18 cellular contexts compared by ENCODE assay signal in the genomic region with DNA sequence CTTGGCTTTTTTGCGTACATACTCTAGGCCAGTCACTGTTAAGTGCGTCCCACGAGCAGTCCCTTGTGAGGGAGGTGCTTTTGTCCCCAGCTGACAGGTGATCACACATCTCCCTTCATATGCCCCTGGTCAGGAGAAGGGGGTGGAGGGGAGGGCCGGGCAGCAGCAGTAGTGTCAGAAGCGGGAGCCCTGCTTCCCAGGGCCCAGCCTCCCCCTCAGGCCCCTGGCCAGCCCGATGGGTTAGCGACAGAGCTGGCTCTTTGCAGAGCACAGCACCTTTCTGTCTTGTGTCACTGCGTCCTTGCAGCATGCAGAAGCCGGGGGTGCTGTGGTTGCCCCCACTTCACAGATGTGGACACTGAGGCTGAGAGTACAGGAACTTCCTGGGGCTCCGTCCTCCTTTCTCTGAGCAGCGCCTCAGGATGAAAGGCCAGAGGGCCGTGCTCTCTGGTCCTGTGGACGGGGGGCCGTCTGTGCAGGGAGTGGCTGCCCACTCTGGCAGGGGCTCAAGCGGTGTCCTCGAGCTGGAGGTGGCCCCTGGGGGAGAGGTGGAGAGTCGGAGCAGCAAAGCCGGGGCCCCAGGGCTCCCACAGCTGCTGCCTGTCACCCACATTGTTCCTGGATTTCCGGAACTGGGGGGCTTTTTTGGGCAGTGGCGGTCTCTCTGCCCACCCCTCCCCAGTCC. TPM values are rescaled to one million over a fixed set of nuclear protein-coding genes. Genes with fewer than 3 reads are reported as not detected.
DNase-seq lines count a peak whose midpoint lies in the region; FAIRE-seq and TF ChIP-seq lines count a peak whose summit lies in the region.
"Had no signal": no experiment of that assay in that cellular context is flagged by ENCODE, and none has a peak within 500 bp of the region (broad histone marks: within the 10 kb centered on the region; RNA-seq: fewer than 3 reads in every experiment).

No MANE protein-coding gene starts in this region.

- H3K9ac ChIP-seq in neuronal stem cell (ENCODE audit: low read depth, low read length, poor library complexity) (no peak overlapping the region), kidney (ENCODE audit: low read length in 2 of 2) (no peak overlapping the region)

- CTCF ChIA-PET in A673 (lab: Charles Lee): no interaction called here
- CTCF ChIA-PET in HEK293 (lab: Yijun Ruan, JAX): interaction anchor here (0.6 to 0.7 kb wide), 2 partner anchors 13 to 79 kb away, joined by 3 read pairs; no protein-coding TSS in a partner anchor

- DNase-seq in A673 (ENCODE audit: low spot score): no peak
- peak; percentile 4 for DNase-seq in iPS-NIHi11 (ENCODE audit: low spot score)
- DNase-seq in neuronal stem cell (ENCODE audit: low spot score): no peak
- DNase-seq in kidney: no peak
- DNase-seq in activated T-cell treated with anti-CD3 and anti-CD28 coated beads, Interleukin-2, amount 50 U/mL, for 1 hour: no peak
- DNase-seq in NCI-H82 (lab: John Stamatoyannopoulos, UW): no peak
- DNase-seq in NCI-H446 (lab: John Stamatoyannopoulos, UW): no peak
- DNase-seq: DMS 273 treated with DMSO at 0.1 percent for 48 hours, GDM1, IMR-90, Kasumi-1, NCI-H187, NCI-H345, SIG-M5 had no signal

- H3K27me3 ChIP-seq in A673 (replicated peaks; ENCODE audit: insufficient read depth, low read depth, low read length, poor library complexity) (no peaks in the 10 kb centered on the region), neuronal stem cell (ENCODE audit: control insufficient read depth in 3 of 3, insufficient read depth in 3 of 3, low read depth in 1 of 3, low read length in 3 of 3) (no peaks in the 10 kb centered on the region)

- no CpG with 5 or more reads among the region's 20 CpGs for WGBS in neuronal stem cell (ENCODE audit: extremely low coverage in 2 of 2, insufficient read length in 2 of 2, insufficient replicate concordance in 1 of 2), 2 donors

- peak overlapping the region; percentile 97 for H2BK5ac ChIP-seq in neuronal stem cell (ENCODE audit: low read length)

- no peak overlapping the region for H2AFZ ChIP-seq in neuronal stem cell (ENCODE audit: low read length)

- peak overlapping the region; percentile 18 for H3K4me2 ChIP-seq in neuronal stem cell (ENCODE audit: insufficient read depth, low read length, poor library complexity, severe bottlenecking)
- H3K4me2 ChIP-seq: A549 had no signal

- TF ChIP-seq CTCF in A673 (conservative IDR thresholded peaks at IDR 0.05; ENCODE audit: low read depth, low read length): no peak
- no peak for TF ChIP-seq CTCF in HEK293 (tag by site-specific recombination; IDR thresholded peaks at IDR 0.05)
- TF ChIP-seq CTCF in kidney (IDR thresholded peaks at IDR 0.05; ENCODE audit: borderline replicate concordance, extremely low read depth, insufficient read depth): no peak

- H2BK12ac ChIP-seq in neuronal stem cell (ENCODE audit: low read length): peak overlapping the region; percentile 99

- H2AK5ac ChIP-seq in neuronal stem cell (ENCODE audit: low read depth, low read length): peak overlapping the region; percentile 91

- peak overlapping the region; percentile 99 for H2BK15ac ChIP-seq in neuronal stem cell (ENCODE audit: low read length)

- H3K36me3 ChIP-seq in A673 (ENCODE audit: insufficient read depth, low read length, poor library complexity, severe bottlenecking): peaks cover 16% of the 10 kb centered on the region
- peaks cover 9 to 63% of the 10 kb centered on the region in 2 experiments; a peak in 2 of 3 replicates for H3K36me3 ChIP-seq in HEK293 (ENCODE audit: control insufficient read depth in 2 of 2, insufficient read depth in 1 of 2, low read length in 2 of 2)
- H3K36me3 ChIP-seq in neuronal stem cell (replicated peaks in 1 of 2; ENCODE audit: control insufficient read depth in 2 of 2, insufficient read depth in 2 of 2, low read length in 2 of 2): peaks cover 15 to 45% of the 10 kb centered on the region in 2 donors
- no peaks in the 10 kb centered on the region for H3K36me3 ChIP-seq in kidney (ENCODE audit: control insufficient read depth in 1 of 2, insufficient read depth in 2 of 2, low read length in 2 of 2)

- intact Hi-C loops in A673 (cut with micrococcal nuclease; ENCODE audit: unreplicated experiment): no loop called here
- intact Hi-C loops in kidney (cut with DNase I): no loop called here

- H3K4ac ChIP-seq in neuronal stem cell (ENCODE audit: low read length): no peak overlapping the region

- no peak overlapping the region for H3K4me3 ChIP-seq in A673 (ENCODE audit: low read depth, low read length, poor library complexity, severe bottlenecking)
- no peak overlapping the region for H3K4me3 ChIP-seq in HEK293 (ENCODE audit: low read depth, low read length)
- no peak overlapping the region for H3K4me3 ChIP-seq in neuronal stem cell (ENCODE audit: low read length in 2 of 2)
- H3K4me3 ChIP-seq in kidney (ENCODE audit: low read length in 2 of 2): no peak overlapping the region
- H3K4me3 ChIP-seq: A549 had no signal

- peak overlapping the region; percentile 15 for H3K18ac ChIP-seq in neuronal stem cell (ENCODE audit: low read length)

- H4K8ac ChIP-seq in neuronal stem cell (ENCODE audit: low read depth, low read length): no peak overlapping the region

- peak overlapping the region; percentile 86 for H3K23ac ChIP-seq in neuronal stem cell (ENCODE audit: low read depth, low read length, poor library complexity)

- H3K27ac ChIP-seq in A673 (ENCODE audit: low read depth, low read length, poor library complexity, severe bottlenecking) (peak overlapping the region; percentile 53), HEK293 (ENCODE audit: extremely low read depth, low read depth, low read length) (no peak overlapping the region), neuronal stem cell (replicated peaks; ENCODE audit: low read length) (peak overlapping the region; percentile 68), kidney (ENCODE audit: low read depth in 2 of 2, low read length in 2 of 2) (no peak overlapping the region)
- H3K27ac ChIP-seq: A549 had no signal

- H3K4me1 ChIP-seq in A673 (ENCODE audit: insufficient read depth, low read length, poor library complexity, severe bottlenecking): peaks cover 53% of the 10 kb centered on the region
- peaks cover 12% of the 10 kb centered on the region for H3K4me1 ChIP-seq in HEK293 (ENCODE audit: control insufficient read depth, insufficient read depth, low read length)
- peaks cover 48 to 53% of the 10 kb centered on the region in 2 donors for H3K4me1 ChIP-seq in neuronal stem cell (ENCODE audit: control insufficient read depth in 2 of 2, insufficient read depth in 1 of 2, low read depth in 1 of 2, low read length in 2 of 2)
- peaks cover 11 to 24% of the 10 kb centered on the region in 2 donors for H3K4me1 ChIP-seq in kidney (ENCODE audit: control insufficient read depth in 1 of 2, insufficient read depth in 1 of 2, low read depth in 1 of 2, low read length in 2 of 2)

- no peak overlapping the region for H4K91ac ChIP-seq in neuronal stem cell (ENCODE audit: low read depth, low read length, poor library complexity)

- H3K9me3 ChIP-seq in A673 (ENCODE audit: low read depth, low read length, poor library complexity, severe bottlenecking) (no peaks in the 10 kb centered on the region), HEK293 (ENCODE audit: control insufficient read depth, insufficient read depth, low read depth, low read length) (no peaks in the 10 kb centered on the region), neuronal stem cell (replicated peaks in 1 of 2; ENCODE audit: control insufficient read depth in 2 of 2, insufficient read depth in 1 of 2, low read depth in 1 of 2, low read length in 2 of 2) (no peaks in the 10 kb centered on the region), kidney (ENCODE audit: control insufficient read depth in 1 of 2, low read length in 2 of 2) (no peaks in the 10 kb centered on the region)
- H3K9me3 ChIP-seq: A549 had no signal

- BruUV-seq in A673 (replicated peaks; lab: Mats Ljungman, UMichigan): no TSS peak

- H3K14ac ChIP-seq in neuronal stem cell (ENCODE audit: low read length): peak overlapping the region; percentile 47

- FAIRE-seq in kidney (lab: Jason Lieb, UNC): no peak
- FAIRE-seq: A549, GM12892, H1 had no signal

- peaks cover 55% of the 10 kb centered on the region for H3K79me1 ChIP-seq in neuronal stem cell (ENCODE audit: low read depth, low read length)

- POLR2A ChIA-PET in A673 (lab: Charles Lee; ENCODE audit: low non-redundant PET) (no interaction called here), HEK293 (lab: Yijun Ruan, JAX) (no interaction called here)

- H2BK120ac ChIP-seq in neuronal stem cell (ENCODE audit: low read depth, low read length): no peak overlapping the region

TF ChIP-seq in HEK293, 187 proteins besides CTCF, POLR2A, EP300 and RAD21:
- no peak for TF ChIP-seq ZNF223 (tag by site-specific recombination; IDR thresholded peaks at IDR 0.05)
- 0 out of 2 replicates have a peak, but pooled peaks have one; percentile 17 for TF ChIP-seq ZNF391 (tag by site-specific recombination; IDR thresholded peaks at IDR 0.05; ENCODE audit: borderline replicate concordance, low read depth)

RNA-seq across cellular contexts. Expression of a gene that starts 5.9 kb away (rescaled TPM):
- 46.5 and 49.0 TPM in 2 replicates for total RNA-seq in A673 (2021)
- 14.4 TPM for polyA plus RNA-seq in neuronal stem cell (2013, experiment 1 of 2)
- 13.9 TPM for polyA plus RNA-seq in neuronal stem cell (2013, experiment 2 of 2)
- total RNA-seq in kidney: 13.2 TPM
- polyA plus RNA-seq in kidney (ENCODE audit: insufficient read depth, low read depth, low replicate concordance): 9.1 TPM

RNA-seq across cellular contexts. Expression of a gene that starts 55.3 kb away (rescaled TPM):
- total RNA-seq in A673 (2021): 14.1 and 15.0 TPM in 2 replicates
- 14.0 TPM for polyA plus RNA-seq in neuronal stem cell (2013, experiment 1 of 2)
- 13.7 TPM for polyA plus RNA-seq in neuronal stem cell (2013, experiment 2 of 2)
- 3.8 TPM for total RNA-seq in kidney
- polyA plus RNA-seq in kidney (ENCODE audit: insufficient read depth, low read depth, low replicate concordance): 11.3 TPM

RNA-seq across cellular contexts. Expression of a gene that starts 56.9 kb away (rescaled TPM):
- total RNA-seq in A673 (2021): 2.1 and 5.0 TPM in 2 replicates
- 5.9 TPM for polyA plus RNA-seq in neuronal stem cell (2013, experiment 1 of 2)
- polyA plus RNA-seq in neuronal stem cell (2013, experiment 2 of 2): 6.2 TPM
- 19.7 TPM for total RNA-seq in kidney
- polyA plus RNA-seq in kidney (ENCODE audit: insufficient read depth, low read depth, low replicate concordance): 5.3 TPM

Comparison
In these comparisons a context has a peak if more than half of its experiments do, and no peak if none do; other contexts are left out.
1. H3K27ac ChIP-seq: peak in A673 (single experiment) and neuronal stem cell (single experiment); none in HEK293 (single experiment) and kidney (0 of 2).